9 cellular contexts compared by ENCODE assay signal in genomic region chr5:174750720-174751119, GRCh38. TPM values are rescaled to one million over a fixed set of nuclear protein-coding genes. Genes with fewer than 3 reads are reported as not detected.
DNase-seq lines count a peak whose midpoint lies in the region; ATAC-seq, FAIRE-seq and TF ChIP-seq lines count a peak whose summit lies in the region.
"Had no signal": no experiment of that assay in that cellular context is flagged by ENCODE, and none has a peak within 500 bp of the region (broad histone marks: within the 10 kb centered on the region; RNA-seq: fewer than 3 reads in every experiment).

No MANE protein-coding gene starts in this region.

- DNase-seq in H54 (ENCODE audit: insufficient read length, low spot score): peak; percentile 25
- peak; percentile 13 for DNase-seq in amniotic epithelial cell (ENCODE audit: low read depth)
- no peak for DNase-seq in hepatocyte (ENCODE audit: low spot score)
- no peak for DNase-seq in gastrocnemius medialis
- DNase-seq in OCI-M2 (lab: John Stamatoyannopoulos, UW; ENCODE audit: unreplicated experiment): no peak
- no peak for DNase-seq in T1000 (lab: John Stamatoyannopoulos, UW)
- DNase-seq in HK-2 (ENCODE audit: unreplicated experiment): no peak
- DNase-seq in activated T-helper 2 cell treated with anti-CD3 and anti-CD28 coated beads, Interferon-gamma antibody, Interleukin-2, Interleukin-4, amounts not matched to agents 10 μg/mL and 5 μg/mL and 100 μg/mL, durations not matched to agents 14 hours and 24 hours and 36 hours (ENCODE audit: low spot score): no peak
- DNase-seq: activated naive CD4-positive, alpha-beta T cell treated with anti-CD3 and anti-CD28 coated beads, Interleukin-2, amount 50 U/mL, for 16 hours had no signal

- in situ Hi-C loops in gastrocnemius medialis (cut with MboI; ENCODE audit: low sequenced_read_pairs in 4 of 4): no loop called here

- H3K4me3 Mint-ChIP-seq in activated T-helper 2 cell treated with anti-CD3 and anti-CD28 coated beads, Interferon-gamma antibody, Interleukin-2, Interleukin-4, amounts not matched to agents 10 μg/mL and 5 μg/mL and 100 μg/mL, durations not matched to agents 14 hours and 24 hours and 36 hours (ENCODE audit: low read depth): no peak overlapping the region

- intact Hi-C loops in gastrocnemius medialis (cut with DNase I; ENCODE audit: low total_unique reads): no loop called here
- intact Hi-C loops in activated T-helper 2 cell treated with anti-CD3 and anti-CD28 coated beads, Interferon-gamma antibody, Interleukin-2, Interleukin-4, amounts not matched to agents 10 μg/mL and 5 μg/mL and 100 μg/mL, durations not matched to agents 14 hours and 24 hours and 36 hours (cut with micrococcal nuclease): no loop called here

- H3K27ac Mint-ChIP-seq in activated T-helper 2 cell treated with anti-CD3 and anti-CD28 coated beads, Interferon-gamma antibody, Interleukin-2, Interleukin-4, amounts not matched to agents 10 μg/mL and 5 μg/mL and 100 μg/mL, durations not matched to agents 14 hours and 24 hours and 36 hours: no peak overlapping the region

- H3K4me3 ChIP-seq in hepatocyte (peak overlapping the region; percentile 68), gastrocnemius medialis (peak overlapping the region in 3 of 4 donors; percentile 24 to 51 (median 40))

- H3K4me1 ChIP-seq in hepatocyte (ENCODE audit: insufficient read depth) (peaks cover 4% of the 10 kb centered on the region), gastrocnemius medialis (peaks cover 0 to 4% of the 10 kb centered on the region in 2 donors)

- no peaks in the 10 kb centered on the region for H3K4me1 Mint-ChIP-seq in activated T-helper 2 cell treated with anti-CD3 and anti-CD28 coated beads, Interferon-gamma antibody, Interleukin-2, Interleukin-4, amounts not matched to agents 10 μg/mL and 5 μg/mL and 100 μg/mL, durations not matched to agents 14 hours and 24 hours and 36 hours (ENCODE audit: low read depth)

- TF ChIP-seq POLR2A in H54 (IDR thresholded peaks at IDR 0.05; ENCODE audit: low read depth, low read length): no peak
- TF ChIP-seq POLR2A in gastrocnemius medialis (IDR thresholded peaks at IDR 0.05): no peak

- peak overlapping the region; percentile 99 for H3K4me2 ChIP-seq in hepatocyte

- H2AFZ ChIP-seq in hepatocyte: peak overlapping the region; percentile 98

- TF ChIP-seq CTCF in hepatocyte (IDR thresholded peaks at IDR 0.05; ENCODE audit: poor library complexity): no peak
- TF ChIP-seq CTCF in gastrocnemius medialis (IDR thresholded peaks at IDR 0.05 in 4 of 5, conservative IDR thresholded peaks at IDR 0.05 in 1 of 5): no peak

- 2% methylated on average over 4 of the region's 4 CpGs for WGBS in hepatocyte (ENCODE audit: low lambda C conversion rate, missing lambda C conversion rate)

- no peaks in the 10 kb centered on the region for H3K36me3 Mint-ChIP-seq in activated T-helper 2 cell treated with anti-CD3 and anti-CD28 coated beads, Interferon-gamma antibody, Interleukin-2, Interleukin-4, amounts not matched to agents 10 μg/mL and 5 μg/mL and 100 μg/mL, durations not matched to agents 14 hours and 24 hours and 36 hours (ENCODE audit: low read depth)

- no peaks in the 10 kb centered on the region for H3K9me2 ChIP-seq in hepatocyte (replicated peaks; ENCODE audit: insufficient read depth)

- H3K9me3 Mint-ChIP-seq in activated T-helper 2 cell treated with anti-CD3 and anti-CD28 coated beads, Interferon-gamma antibody, Interleukin-2, Interleukin-4, amounts not matched to agents 10 μg/mL and 5 μg/mL and 100 μg/mL, durations not matched to agents 14 hours and 24 hours and 36 hours: no peaks in the 10 kb centered on the region

- no peak for ATAC-seq in gastrocnemius medialis

- no peak for FAIRE-seq in H54 (lab: Jason Lieb, UNC)

- H3K27me3 ChIP-seq in hepatocyte: peaks cover 13% of the 10 kb centered on the region
- peaks cover 33 to 39% (median 35%) of the 10 kb centered on the region in 3 donors for H3K27me3 ChIP-seq in gastrocnemius medialis

- no peaks in the 10 kb centered on the region for H3K79me2 ChIP-seq in hepatocyte

- no peaks in the 10 kb centered on the region for H3K36me3 ChIP-seq in hepatocyte (replicated peaks; ENCODE audit: insufficient read depth, low read depth)
- no peaks in the 10 kb centered on the region for H3K36me3 ChIP-seq in gastrocnemius medialis

- H4K20me1 ChIP-seq in hepatocyte (ENCODE audit: insufficient read depth, poor library complexity, severe bottlenecking): no peaks in the 10 kb centered on the region

- H3K27ac ChIP-seq in hepatocyte (peak overlapping the region; percentile 68), gastrocnemius medialis (no peak overlapping the region)

- H3K9me3 ChIP-seq in hepatocyte (ENCODE audit: low read depth): no peaks in the 10 kb centered on the region
- no peaks in the 10 kb centered on the region for H3K9me3 ChIP-seq in gastrocnemius medialis

- peaks cover 31% of the 10 kb centered on the region for H3K27me3 Mint-ChIP-seq in activated T-helper 2 cell treated with anti-CD3 and anti-CD28 coated beads, Interferon-gamma antibody, Interleukin-2, Interleukin-4, amounts not matched to agents 10 μg/mL and 5 μg/mL and 100 μg/mL, durations not matched to agents 14 hours and 24 hours and 36 hours (ENCODE audit: low read depth)

RNA-seq across cellular contexts. Expression of gene MSX2, which starts 26.3 kb away (rescaled TPM):
- total RNA-seq in hepatocyte (20.7 and 28.8 TPM in 2 replicates), gastrocnemius medialis (1 to 10 TPM in 2 of 4 donors, under 1 TPM in 2; 0.95 to 2.1 (median 1.1) TPM)
- 28.4 and 31.5 TPM in 2 replicates for polyA plus RNA-seq in hepatocyte
- total RNA-seq in activated T-helper 2 cell treated with anti-CD3 and anti-CD28 coated beads, Interferon-gamma antibody, Interleukin-2, Interleukin-4, amounts not matched to agents 10 μg/mL and 5 μg/mL and 100 μg/mL, durations not matched to agents 14 hours and 24 hours and 36 hours: not detected in 2 replicates

Comparison
In these comparisons a context has a peak if more than half of its experiments do, and no peak if none do; other contexts are left out.
1. DNase-seq: peak in H54 (single experiment) and amniotic epithelial cell (single experiment); none in hepatocyte (single experiment), gastrocnemius medialis (0 of 2), OCI-M2 (single experiment), T1000 (single experiment), HK-2 (single experiment) and activated T-helper 2 cell treated with anti-CD3 and anti-CD28 coated beads, Interferon-gamma antibody, Interleukin-2, Interleukin-4, amounts not matched to agents 10 μg/mL and 5 μg/mL and 100 μg/mL, durations not matched to agents 14 hours and 24 hours and 36 hours (single experiment).